ENCODE assay signal across 1 cellular context in the genomic region with DNA sequence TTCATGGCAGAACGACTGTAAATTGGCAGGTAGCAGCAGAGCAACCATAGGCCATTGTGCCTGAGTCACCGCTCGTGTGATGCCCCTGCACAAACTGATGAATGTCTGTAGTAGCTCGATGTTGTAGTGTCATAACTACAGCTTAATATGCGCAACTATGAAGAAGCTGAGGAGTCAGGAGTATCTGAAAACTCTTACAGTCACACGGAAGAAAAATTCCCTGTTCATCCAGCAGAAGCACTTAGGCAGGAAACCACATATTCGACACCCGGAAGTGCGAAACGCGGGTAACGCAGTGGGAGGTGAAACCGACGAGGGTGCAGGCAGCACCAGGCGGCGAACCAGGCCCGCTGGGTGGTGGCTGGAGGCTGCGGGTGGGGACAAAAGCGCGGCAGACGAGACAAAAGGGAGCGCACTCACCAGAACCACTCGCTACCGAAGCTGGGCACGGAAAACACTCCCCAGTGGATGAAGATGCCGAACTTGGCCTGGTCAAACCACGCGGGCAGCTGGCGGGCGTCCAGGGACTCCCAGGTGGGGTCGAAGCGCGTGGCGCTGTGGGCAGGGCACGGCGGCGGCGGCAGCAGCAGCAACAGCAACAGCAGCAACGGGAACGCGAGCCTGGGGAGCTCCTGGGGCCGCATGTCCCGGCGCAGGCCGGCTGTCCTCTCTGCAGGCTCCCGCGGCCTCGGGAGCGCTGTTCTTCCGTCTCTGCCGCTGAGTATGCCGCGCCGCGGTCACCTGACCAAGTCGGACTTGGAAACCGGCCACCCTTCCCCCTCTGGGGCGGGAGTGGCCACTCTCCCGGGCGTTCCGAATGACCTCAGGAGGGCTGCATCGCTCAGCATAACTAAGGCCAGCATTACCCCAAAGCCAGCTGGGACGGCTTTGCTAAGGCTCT.
A peak's percentile ranks its signal among the peaks of the same experiment; 100 is the strongest.
TF ChIP-seq lines count a peak whose summit lies in the region.

A gene with protein sequence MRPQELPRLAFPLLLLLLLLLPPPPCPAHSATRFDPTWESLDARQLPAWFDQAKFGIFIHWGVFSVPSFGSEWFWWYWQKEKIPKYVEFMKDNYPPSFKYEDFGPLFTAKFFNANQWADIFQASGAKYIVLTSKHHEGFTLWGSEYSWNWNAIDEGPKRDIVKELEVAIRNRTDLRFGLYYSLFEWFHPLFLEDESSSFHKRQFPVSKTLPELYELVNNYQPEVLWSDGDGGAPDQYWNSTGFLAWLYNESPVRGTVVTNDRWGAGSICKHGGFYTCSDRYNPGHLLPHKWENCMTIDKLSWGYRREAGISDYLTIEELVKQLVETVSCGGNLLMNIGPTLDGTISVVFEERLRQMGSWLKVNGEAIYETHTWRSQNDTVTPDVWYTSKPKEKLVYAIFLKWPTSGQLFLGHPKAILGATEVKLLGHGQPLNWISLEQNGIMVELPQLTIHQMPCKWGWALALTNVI (minus strand): TSS at position 730 of the 901 bp plus-strand sequence. CDS start 86 bp downstream, at position 644.

TF ChIP-seq in HEK293, 187 proteins besides CTCF, POLR2A, EP300 and RAD21 (continued from another document and continues in another):
- TF ChIP-seq, protein P1, sequence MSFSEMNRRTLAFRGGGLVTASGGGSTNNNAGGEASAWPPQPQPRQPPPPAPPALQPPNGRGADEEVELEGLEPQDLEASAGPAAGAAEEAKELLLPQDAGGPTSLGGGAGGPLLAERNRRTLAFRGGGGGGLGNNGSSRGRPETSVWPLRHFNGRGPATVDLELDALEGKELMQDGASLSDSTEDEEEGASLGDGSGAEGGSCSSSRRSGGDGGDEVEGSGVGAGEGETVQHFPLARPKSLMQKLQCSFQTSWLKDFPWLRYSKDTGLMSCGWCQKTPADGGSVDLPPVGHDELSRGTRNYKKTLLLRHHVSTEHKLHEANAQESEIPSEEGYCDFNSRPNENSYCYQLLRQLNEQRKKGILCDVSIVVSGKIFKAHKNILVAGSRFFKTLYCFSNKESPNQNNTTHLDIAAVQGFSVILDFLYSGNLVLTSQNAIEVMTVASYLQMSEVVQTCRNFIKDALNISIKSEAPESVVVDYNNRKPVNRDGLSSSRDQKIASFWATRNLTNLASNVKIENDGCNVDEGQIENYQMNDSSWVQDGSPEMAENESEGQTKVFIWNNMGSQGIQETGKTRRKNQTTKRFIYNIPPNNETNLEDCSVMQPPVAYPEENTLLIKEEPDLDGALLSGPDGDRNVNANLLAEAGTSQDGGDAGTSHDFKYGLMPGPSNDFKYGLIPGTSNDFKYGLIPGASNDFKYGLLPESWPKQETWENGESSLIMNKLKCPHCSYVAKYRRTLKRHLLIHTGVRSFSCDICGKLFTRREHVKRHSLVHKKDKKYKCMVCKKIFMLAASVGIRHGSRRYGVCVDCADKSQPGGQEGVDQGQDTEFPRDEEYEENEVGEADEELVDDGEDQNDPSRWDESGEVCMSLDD (tag by site-specific recombination; IDR thresholded peaks at IDR 0.05): peak; percentile 85
- TF ChIP-seq, protein P2, sequence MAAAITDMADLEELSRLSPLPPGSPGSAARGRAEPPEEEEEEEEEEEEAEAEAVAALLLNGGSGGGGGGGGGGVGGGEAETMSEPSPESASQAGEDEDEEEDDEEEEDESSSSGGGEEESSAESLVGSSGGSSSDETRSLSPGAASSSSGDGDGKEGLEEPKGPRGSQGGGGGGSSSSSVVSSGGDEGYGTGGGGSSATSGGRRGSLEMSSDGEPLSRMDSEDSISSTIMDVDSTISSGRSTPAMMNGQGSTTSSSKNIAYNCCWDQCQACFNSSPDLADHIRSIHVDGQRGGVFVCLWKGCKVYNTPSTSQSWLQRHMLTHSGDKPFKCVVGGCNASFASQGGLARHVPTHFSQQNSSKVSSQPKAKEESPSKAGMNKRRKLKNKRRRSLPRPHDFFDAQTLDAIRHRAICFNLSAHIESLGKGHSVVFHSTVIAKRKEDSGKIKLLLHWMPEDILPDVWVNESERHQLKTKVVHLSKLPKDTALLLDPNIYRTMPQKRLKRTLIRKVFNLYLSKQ (tag by site-specific recombination; IDR thresholded peaks at IDR 0.05; ENCODE audit: borderline replicate concordance): no peak
- no peak for TF ChIP-seq ZNF560 (tag by site-specific recombination; IDR thresholded peaks at IDR 0.05; ENCODE audit: borderline replicate concordance)
- TF ChIP-seq SCRT1 (tag by site-specific recombination; IDR thresholded peaks at IDR 0.05; ENCODE audit: borderline replicate concordance): no peak
- TF ChIP-seq KLF10 (tag by site-specific recombination; IDR thresholded peaks at IDR 0.05): 0 out of 2 replicates have a peak, but pooled peaks have one; percentile 12
- TF ChIP-seq WT1 (tag by site-specific recombination; IDR thresholded peaks at IDR 0.05): no peak
- TF ChIP-seq ZNF514 (tag by site-specific recombination; IDR thresholded peaks at IDR 0.05): no peak
- TF ChIP-seq ZNF133 (tag by site-specific recombination; IDR thresholded peaks at IDR 0.05): 0 out of 2 replicates have a peak, but pooled peaks have one; percentile 14
- TF ChIP-seq ZNF48 (tag by site-specific recombination; IDR thresholded peaks at IDR 0.05): no peak
- TF ChIP-seq, protein P3, sequence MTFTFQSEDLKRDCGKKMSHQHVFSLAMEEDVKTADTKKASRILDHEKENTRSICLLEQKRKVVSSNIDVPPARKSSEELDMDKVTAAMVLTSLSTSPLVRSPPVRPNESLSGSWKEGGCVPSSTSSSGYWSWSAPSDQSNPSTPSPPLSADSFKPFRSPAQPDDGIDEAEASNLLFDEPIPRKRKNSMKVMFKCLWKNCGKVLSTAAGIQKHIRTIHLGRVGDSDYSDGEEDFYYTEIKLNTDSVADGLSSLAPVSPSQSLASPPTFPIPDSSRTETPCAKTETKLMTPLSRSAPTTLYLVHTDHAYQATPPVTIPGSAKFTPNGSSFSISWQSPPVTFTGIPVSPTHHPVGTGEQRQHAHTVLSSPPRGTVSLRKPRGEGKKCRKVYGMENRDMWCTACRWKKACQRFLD (tag by site-specific recombination; IDR thresholded peaks at IDR 0.05): no peak
- no peak for TF ChIP-seq ZNF292 (tag by site-specific recombination; IDR thresholded peaks at IDR 0.05; ENCODE audit: borderline replicate concordance, low read depth)
- peak; percentile 37; the same call in 1 of the 2 replicates for TF ChIP-seq ZNF596 (tag by site-specific recombination; IDR thresholded peaks at IDR 0.05)
- no peak; the same call in 1 of the 2 replicates for TF ChIP-seq MYNN (tag by site-specific recombination; IDR thresholded peaks at IDR 0.05; ENCODE audit: borderline replicate concordance)
- no peak for TF ChIP-seq RBAK (tag by site-specific recombination; IDR thresholded peaks at IDR 0.05)
- no peak for TF ChIP-seq ZNF211 (tag by site-specific recombination; IDR thresholded peaks at IDR 0.05; ENCODE audit: low read depth)
- TF ChIP-seq ZNF221 (tag by site-specific recombination; IDR thresholded peaks at IDR 0.05; ENCODE audit: borderline replicate concordance): no peak; the same call in 1 of the 2 replicates
- peak; percentile 78 for TF ChIP-seq ZNF843 (tag by site-specific recombination; IDR thresholded peaks at IDR 0.05)
- TF ChIP-seq, protein P4, sequence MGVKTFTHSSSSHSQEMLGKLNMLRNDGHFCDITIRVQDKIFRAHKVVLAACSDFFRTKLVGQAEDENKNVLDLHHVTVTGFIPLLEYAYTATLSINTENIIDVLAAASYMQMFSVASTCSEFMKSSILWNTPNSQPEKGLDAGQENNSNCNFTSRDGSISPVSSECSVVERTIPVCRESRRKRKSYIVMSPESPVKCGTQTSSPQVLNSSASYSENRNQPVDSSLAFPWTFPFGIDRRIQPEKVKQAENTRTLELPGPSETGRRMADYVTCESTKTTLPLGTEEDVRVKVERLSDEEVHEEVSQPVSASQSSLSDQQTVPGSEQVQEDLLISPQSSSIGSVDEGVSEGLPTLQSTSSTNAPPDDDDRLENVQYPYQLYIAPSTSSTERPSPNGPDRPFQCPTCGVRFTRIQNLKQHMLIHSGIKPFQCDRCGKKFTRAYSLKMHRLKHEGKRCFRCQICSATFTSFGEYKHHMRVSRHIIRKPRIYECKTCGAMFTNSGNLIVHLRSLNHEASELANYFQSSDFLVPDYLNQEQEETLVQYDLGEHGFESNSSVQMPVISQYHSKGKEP (tag by site-specific recombination; IDR thresholded peaks at IDR 0.05): no peak; the same call in 1 of the 2 replicates
- TF ChIP-seq ZBTB21 (tag by site-specific recombination; IDR thresholded peaks at IDR 0.05): no peak; the same call in 1 of the 2 replicates
- TF ChIP-seq ZNF610 (tag by site-specific recombination; IDR thresholded peaks at IDR 0.05; ENCODE audit: borderline replicate concordance): no peak
- TF ChIP-seq ZNF146 (tag by site-specific recombination; IDR thresholded peaks at IDR 0.05): peak; percentile 59; the same call in 1 of the 2 replicates
- no peak for TF ChIP-seq ZNF544 (tag by site-specific recombination; IDR thresholded peaks at IDR 0.05)
- TF ChIP-seq, protein P5, sequence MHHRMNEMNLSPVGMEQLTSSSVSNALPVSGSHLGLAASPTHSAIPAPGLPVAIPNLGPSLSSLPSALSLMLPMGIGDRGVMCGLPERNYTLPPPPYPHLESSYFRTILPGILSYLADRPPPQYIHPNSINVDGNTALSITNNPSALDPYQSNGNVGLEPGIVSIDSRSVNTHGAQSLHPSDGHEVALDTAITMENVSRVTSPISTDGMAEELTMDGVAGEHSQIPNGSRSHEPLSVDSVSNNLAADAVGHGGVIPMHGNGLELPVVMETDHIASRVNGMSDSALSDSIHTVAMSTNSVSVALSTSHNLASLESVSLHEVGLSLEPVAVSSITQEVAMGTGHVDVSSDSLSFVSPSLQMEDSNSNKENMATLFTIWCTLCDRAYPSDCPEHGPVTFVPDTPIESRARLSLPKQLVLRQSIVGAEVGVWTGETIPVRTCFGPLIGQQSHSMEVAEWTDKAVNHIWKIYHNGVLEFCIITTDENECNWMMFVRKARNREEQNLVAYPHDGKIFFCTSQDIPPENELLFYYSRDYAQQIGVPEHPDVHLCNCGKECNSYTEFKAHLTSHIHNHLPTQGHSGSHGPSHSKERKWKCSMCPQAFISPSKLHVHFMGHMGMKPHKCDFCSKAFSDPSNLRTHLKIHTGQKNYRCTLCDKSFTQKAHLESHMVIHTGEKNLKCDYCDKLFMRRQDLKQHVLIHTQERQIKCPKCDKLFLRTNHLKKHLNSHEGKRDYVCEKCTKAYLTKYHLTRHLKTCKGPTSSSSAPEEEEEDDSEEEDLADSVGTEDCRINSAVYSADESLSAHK (tag by site-specific recombination; IDR thresholded peaks at IDR 0.05): peak; percentile 81
- TF ChIP-seq ZNF391 (tag by site-specific recombination; IDR thresholded peaks at IDR 0.05; ENCODE audit: borderline replicate concordance, low read depth): peak; percentile 75; the same call in 1 of the 2 replicates
- TF ChIP-seq ZFP41 (tag by site-specific recombination; IDR thresholded peaks at IDR 0.05; ENCODE audit: borderline replicate concordance): 0 out of 2 replicates have a peak, but pooled peaks have one; percentile 57
- peak; percentile 97 for TF ChIP-seq ZNF2 (tag by site-specific recombination; IDR thresholded peaks at IDR 0.05)
- TF ChIP-seq, protein P6, sequence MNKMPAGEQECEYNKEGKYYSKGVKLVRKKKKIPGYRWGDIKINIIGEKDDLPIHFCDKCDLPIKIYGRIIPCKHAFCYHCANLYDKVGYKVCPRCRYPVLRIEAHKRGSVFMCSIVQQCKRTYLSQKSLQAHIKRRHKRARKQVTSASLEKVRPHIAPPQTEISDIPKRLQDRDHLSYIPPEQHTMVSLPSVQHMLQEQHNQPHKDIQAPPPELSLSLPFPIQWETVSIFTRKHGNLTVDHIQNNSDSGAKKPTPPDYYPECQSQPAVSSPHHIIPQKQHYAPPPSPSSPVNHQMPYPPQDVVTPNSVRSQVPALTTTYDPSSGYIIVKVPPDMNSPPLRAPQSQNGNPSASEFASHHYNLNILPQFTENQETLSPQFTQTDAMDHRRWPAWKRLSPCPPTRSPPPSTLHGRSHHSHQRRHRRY (tag by site-specific recombination; IDR thresholded peaks at IDR 0.05): 0 out of 2 replicates have a peak, but pooled peaks have one; percentile 27
- peak; percentile 84 for TF ChIP-seq SP7 (tag by site-specific recombination; IDR thresholded peaks at IDR 0.05)
- peak; percentile 70 for TF ChIP-seq ZSCAN30 (tag by site-specific recombination; IDR thresholded peaks at IDR 0.05)
- peak; percentile 32 for TF ChIP-seq SETDB1 (IDR thresholded peaks at IDR 0.05; ENCODE audit: insufficient read length, low read length)
- peak; percentile 8; the same call in 1 of the 2 replicates for TF ChIP-seq OVOL3 (tag by site-specific recombination; IDR thresholded peaks at IDR 0.05)
- peak; percentile 81 for TF ChIP-seq ZNF600 (tag by site-specific recombination; IDR thresholded peaks at IDR 0.05)
- TF ChIP-seq ZNF658 (tag by site-specific recombination; IDR thresholded peaks at IDR 0.05): no peak
- TF ChIP-seq TCF7L2 (IDR thresholded peaks at IDR 0.05; ENCODE audit: borderline replicate concordance, low read depth, low read length): no peak
- TF ChIP-seq KLF7 (tag by site-specific recombination; IDR thresholded peaks at IDR 0.05; ENCODE audit: borderline replicate concordance): peak; percentile 45
- TF ChIP-seq ZNF174 (tag by site-specific recombination; IDR thresholded peaks at IDR 0.05): no peak
- TF ChIP-seq ZNF324 (tag by site-specific recombination; IDR thresholded peaks at IDR 0.05): peak; percentile 90
- TF ChIP-seq, protein P7, sequence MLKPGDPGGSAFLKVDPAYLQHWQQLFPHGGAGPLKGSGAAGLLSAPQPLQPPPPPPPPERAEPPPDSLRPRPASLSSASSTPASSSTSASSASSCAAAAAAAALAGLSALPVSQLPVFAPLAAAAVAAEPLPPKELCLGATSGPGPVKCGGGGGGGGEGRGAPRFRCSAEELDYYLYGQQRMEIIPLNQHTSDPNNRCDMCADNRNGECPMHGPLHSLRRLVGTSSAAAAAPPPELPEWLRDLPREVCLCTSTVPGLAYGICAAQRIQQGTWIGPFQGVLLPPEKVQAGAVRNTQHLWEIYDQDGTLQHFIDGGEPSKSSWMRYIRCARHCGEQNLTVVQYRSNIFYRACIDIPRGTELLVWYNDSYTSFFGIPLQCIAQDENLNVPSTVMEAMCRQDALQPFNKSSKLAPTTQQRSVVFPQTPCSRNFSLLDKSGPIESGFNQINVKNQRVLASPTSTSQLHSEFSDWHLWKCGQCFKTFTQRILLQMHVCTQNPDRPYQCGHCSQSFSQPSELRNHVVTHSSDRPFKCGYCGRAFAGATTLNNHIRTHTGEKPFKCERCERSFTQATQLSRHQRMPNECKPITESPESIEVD (tag by site-specific recombination; IDR thresholded peaks at IDR 0.05): no peak
- TF ChIP-seq, protein P8, sequence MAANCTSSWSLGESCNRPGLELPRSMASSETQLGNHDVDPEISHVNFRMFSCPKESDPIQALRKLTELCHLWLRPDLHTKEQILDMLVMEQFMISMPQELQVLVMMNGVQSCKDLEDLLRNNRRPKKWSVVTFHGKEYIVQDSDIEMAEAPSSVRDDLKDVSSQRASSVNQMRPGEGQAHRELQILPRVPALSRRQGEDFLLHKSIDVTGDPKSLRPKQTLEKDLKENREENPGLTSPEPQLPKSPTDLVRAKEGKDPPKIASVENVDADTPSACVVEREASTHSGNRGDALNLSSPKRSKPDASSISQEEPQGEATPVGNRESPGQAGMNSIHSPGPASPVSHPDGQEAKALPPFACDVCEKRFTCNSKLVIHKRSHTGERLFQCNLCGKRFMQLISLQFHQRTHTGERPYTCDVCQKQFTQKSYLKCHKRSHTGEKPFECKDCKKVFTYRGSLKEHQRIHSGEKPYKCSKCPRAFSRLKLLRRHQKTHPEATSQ (tag by site-specific recombination; IDR thresholded peaks at IDR 0.05): peak; percentile 98
- TF ChIP-seq YY2 (tag by site-specific recombination; IDR thresholded peaks at IDR 0.05): no peak
